Comparison of ENCODE assay signal across 18 cellular contexts in genomic region chr11:61513143-61513740, GRCh38. TPM values are rescaled to one million over a fixed set of nuclear protein-coding genes. Genes with fewer than 3 reads are reported as not detected.
A peak's percentile ranks its signal among the peaks of the same experiment; 100 is the strongest.
DNase-seq lines count a peak whose midpoint lies in the region; ATAC-seq and TF ChIP-seq lines count a peak whose summit lies in the region.
"Had no signal": no experiment of that assay in that cellular context is flagged by ENCODE, and none has a peak within 500 bp of the region (broad histone marks: within the 10 kb centered on the region; RNA-seq: fewer than 3 reads in every experiment).

No MANE protein-coding gene starts in this region.

- no peaks in the 10 kb centered on the region for H3K36me3 Mint-ChIP-seq in MCF 10A (ENCODE audit: insufficient read depth, unreplicated experiment)
- H3K36me3 Mint-ChIP-seq in activated T-helper 17 cell treated with anti-CD3 and anti-CD28 coated beads, Interleukin-2, amount 50 U/mL, for 72 hours (ENCODE audit: low read depth), result no peaks in the 10 kb centered on the region

- CTCF ChIA-PET in MCF 10A (lab: Yijun Ruan, JAX), result interaction anchor here (0.7 to 3.2 kb wide), 5 partner anchors 18 to 47 kb away, joined by 3 to 18 read pairs (median 4); no protein-coding TSS in a partner anchor

- H3K4me1 ChIP-seq in breast epithelium (peaks cover 12 to 25% of the 10 kb centered on the region in 2 donors), hepatocyte (ENCODE audit: insufficient read depth) (peaks cover 23% of the 10 kb centered on the region), tibial artery (peaks cover 0 to 64% (median 54%) of the 10 kb centered on the region in 4 donors)

- TF ChIP-seq POLR2A in breast epithelium (IDR thresholded peaks at IDR 0.05), result no peak

- POLR2A ChIA-PET in MCF 10A (lab: Yijun Ruan, JAX), result interaction anchor here (0.6 kb wide), 2 partner anchors 56 to 240 kb away, joined by 3 read pairs; no protein-coding TSS in a partner anchor

- no peaks in the 10 kb centered on the region for H3K27me3 Mint-ChIP-seq in MCF 10A (ENCODE audit: insufficient read depth, unreplicated experiment)
- H3K27me3 Mint-ChIP-seq in activated T-helper 17 cell treated with anti-CD3 and anti-CD28 coated beads, Interleukin-2, amount 50 U/mL, for 72 hours, result peaks cover 20% of the 10 kb centered on the region

- H3K4me1 Mint-ChIP-seq in MCF 10A (ENCODE audit: insufficient read depth, unreplicated experiment), result no peaks in the 10 kb centered on the region
- H3K4me1 Mint-ChIP-seq in activated T-helper 17 cell treated with anti-CD3 and anti-CD28 coated beads, Interleukin-2, amount 50 U/mL, for 72 hours, result peaks cover 5% of the 10 kb centered on the region

- TF ChIP-seq CTCF in breast epithelium (IDR thresholded peaks at IDR 0.05) (no peak), MCF 10A (IDR thresholded peaks at IDR 0.05; ENCODE audit: unreplicated experiment) (no peak), hepatocyte (IDR thresholded peaks at IDR 0.05; ENCODE audit: poor library complexity) (no peak), tibial artery (IDR thresholded peaks at IDR 0.05) (no peak)

- peaks cover 5 to 9% of the 10 kb centered on the region in 2 donors for H3K27me3 ChIP-seq in breast epithelium
- peaks cover 3% of the 10 kb centered on the region for H3K27me3 ChIP-seq in hepatocyte
- peaks cover 0 to 29% of the 10 kb centered on the region in 2 donors for H3K27me3 ChIP-seq in tibial artery

- H3K4me3 ChIP-seq in breast epithelium (peak overlapping the region in 1 of 3 donors; percentile 33), hepatocyte (no peak overlapping the region), tibial artery (no peak overlapping the region)

- H3K9me3 ChIP-seq in breast epithelium (no peaks in the 10 kb centered on the region), hepatocyte (ENCODE audit: low read depth) (no peaks in the 10 kb centered on the region), tibial artery (no peaks in the 10 kb centered on the region)

- no TSS peak for BruUV-seq in MCF 10A (replicated peaks; lab: Mats Ljungman, UMichigan)

- H3K36me3 ChIP-seq in breast epithelium (no peaks in the 10 kb centered on the region), hepatocyte (replicated peaks; ENCODE audit: insufficient read depth, low read depth) (no peaks in the 10 kb centered on the region), tibial artery (no peaks in the 10 kb centered on the region)

- DNase-seq in breast epithelium (ENCODE audit: low spot score in 2 of 2) (peak in 1 of 2 donors; percentile 50), MCF 10A (ENCODE audit: unreplicated experiment) (no peak), NCI-H526 (lab: John Stamatoyannopoulos, UW) (peak; percentile 87 to 95), hepatocyte (ENCODE audit: low spot score) (peak; percentile 54), tibial artery (no peak), EL (no peak), HPDE6-E6E7 (ENCODE audit: extremely low spot score) (no peak)
- DNase-seq: activated CD8-positive, alpha-beta T cell treated with anti-CD3 and anti-CD28 coated beads for 36 hours; activated T-cell treated with anti-CD3 and anti-CD28 coated beads, Interleukin-2, amount 50 U/mL, for 72 hours; effector memory CD8-positive, alpha-beta T cell; mesenchymal stem cell; NCI-H2029 treated with DMSO at 0.1 percent for 48 hours; stimulated activated naive CD8-positive, alpha-beta T cell treated with anti-CD3 and anti-CD28 coated beads, Interleukin-15, amount 100 ng/mL, for 72 hours; SW 1271 had no signal

- no peak overlapping the region for H2AFZ ChIP-seq in hepatocyte

- H3K27ac Mint-ChIP-seq in MCF 10A (ENCODE audit: low read depth, unreplicated experiment), result no peak overlapping the region
- no peak overlapping the region for H3K27ac Mint-ChIP-seq in activated T-helper 17 cell treated with anti-CD3 and anti-CD28 coated beads, Interleukin-2, amount 50 U/mL, for 72 hours
- H3K27ac Mint-ChIP-seq: activated CD8-positive, alpha-beta T cell treated with anti-CD3 and anti-CD28 coated beads for 36 hours; activated T-cell treated with anti-CD3 and anti-CD28 coated beads, Interleukin-2, amount 50 U/mL, for 72 hours; effector memory CD8-positive, alpha-beta T cell; nephron had no signal

- intact Hi-C loops in breast epithelium (cut with DNase I; ENCODE audit: low total_unique reads) (no loop called here), MCF 10A (cut with micrococcal nuclease) (no loop called here), tibial artery (cut with DNase I; ENCODE audit: low total_unique reads) (no loop called here)

- WGBS in hepatocyte (ENCODE audit: low lambda C conversion rate, missing lambda C conversion rate), result 71% methylated on average over 10 of the region's 10 CpGs

- no peaks in the 10 kb centered on the region for H3K79me2 ChIP-seq in hepatocyte

- no peaks in the 10 kb centered on the region for H4K20me1 ChIP-seq in hepatocyte (ENCODE audit: insufficient read depth, poor library complexity, severe bottlenecking)

- no peaks in the 10 kb centered on the region for H3K9me3 Mint-ChIP-seq in MCF 10A (ENCODE audit: unreplicated experiment)
- no peaks in the 10 kb centered on the region for H3K9me3 Mint-ChIP-seq in activated T-helper 17 cell treated with anti-CD3 and anti-CD28 coated beads, Interleukin-2, amount 50 U/mL, for 72 hours
- H3K9me3 Mint-ChIP-seq: activated CD8-positive, alpha-beta T cell treated with anti-CD3 and anti-CD28 coated beads for 36 hours; activated T-cell treated with anti-CD3 and anti-CD28 coated beads, Interleukin-2, amount 50 U/mL, for 72 hours; effector memory CD8-positive, alpha-beta T cell; nephron; stimulated activated naive CD8-positive, alpha-beta T cell treated with anti-CD3 and anti-CD28 coated beads, Interleukin-15, amount 100 ng/mL, for 72 hours had no signal

- H3K27ac ChIP-seq in breast epithelium (peak overlapping the region; percentile 58 to 82), hepatocyte (no peak overlapping the region), tibial artery (peak overlapping the region; percentile 92 to 95)

- H3K4me3 Mint-ChIP-seq in MCF 10A (ENCODE audit: unreplicated experiment), result no peak overlapping the region
- H3K4me3 Mint-ChIP-seq in activated T-helper 17 cell treated with anti-CD3 and anti-CD28 coated beads, Interleukin-2, amount 50 U/mL, for 72 hours, result no peak overlapping the region
- H3K4me3 Mint-ChIP-seq: activated CD8-positive, alpha-beta T cell treated with anti-CD3 and anti-CD28 coated beads for 36 hours; activated T-cell treated with anti-CD3 and anti-CD28 coated beads, Interleukin-2, amount 50 U/mL, for 72 hours; effector memory CD8-positive, alpha-beta T cell; stimulated activated naive CD8-positive, alpha-beta T cell treated with anti-CD3 and anti-CD28 coated beads, Interleukin-15, amount 100 ng/mL, for 72 hours had no signal

- no peak for ATAC-seq in activated T-helper 17 cell treated with anti-CD3 and anti-CD28 coated beads, Interleukin-2, amount 50 U/mL, for 72 hours (replicated peaks)
- ATAC-seq: activated CD8-positive, alpha-beta T cell treated with anti-CD3 and anti-CD28 coated beads for 36 hours; activated T-cell treated with anti-CD3 and anti-CD28 coated beads, Interleukin-2, amount 50 U/mL, for 72 hours; effector memory CD8-positive, alpha-beta T cell; stimulated activated naive CD8-positive, alpha-beta T cell treated with anti-CD3 and anti-CD28 coated beads, Interleukin-15, amount 100 ng/mL, for 72 hours had no signal

- H3K4me2 ChIP-seq in hepatocyte, result no peak overlapping the region

- H3K9me2 ChIP-seq in hepatocyte (replicated peaks; ENCODE audit: insufficient read depth), result no peaks in the 10 kb centered on the region

RNA-seq across cellular contexts. Expression of gene LRRC10B, which starts 4.7 kb away (rescaled TPM):
- total RNA-seq in breast epithelium, result 1 to 10 TPM in 2 of 3 donors, not detected in 1; 1.5 to 3.3 TPM
- total RNA-seq in MCF 10A (2022), result not detected in 2 replicates
- total RNA-seq in hepatocyte, result 0.20 and 0.43 TPM in 2 replicates
- 0.68 TPM in 1 of 2 replicates, not detected in the other for polyA plus RNA-seq in hepatocyte
- not detected for total RNA-seq in activated T-helper 17 cell treated with anti-CD3 and anti-CD28 coated beads, Interleukin-2, amount 50 U/mL, for 72 hours
- total RNA-seq: activated CD8-positive, alpha-beta T cell treated with anti-CD3 and anti-CD28 coated beads for 36 hours; activated T-cell treated with anti-CD3 and anti-CD28 coated beads, Interleukin-2, amount 50 U/mL, for 72 hours; bronchial epithelial cell had no signal
- polyA plus RNA-seq: keratinocyte had no signal

Comparison
In these comparisons a context has a peak if more than half of its experiments do, and no peak if none do; other contexts are left out.
1. DNase-seq: peak in NCI-H526 (2 of 2) and hepatocyte (single experiment); none in MCF 10A (single experiment), tibial artery (0 of 2), EL (single experiment) and HPDE6-E6E7 (single experiment).